In genomic region chr22:29187831-29188230, GRCh38 we compare ENCODE assay signal across 23 cellular contexts. TPM values are rescaled to one million over a fixed set of nuclear protein-coding genes. Genes with fewer than 3 reads are reported as not detected.
"Had no signal": no experiment of that assay in that cellular context is flagged by ENCODE, and none has a peak within 500 bp of the region (broad histone marks: within the 10 kb centered on the region; RNA-seq: fewer than 3 reads in every experiment).

No MANE protein-coding gene starts in this region.

- H3K4me3 Mint-ChIP-seq: activated B cell treated with CpG ODN at 0.5 μM for 24 hours; activated naive CD8-positive, alpha-beta T cell treated with anti-CD3 and anti-CD28 coated beads, Interleukin-2, amount 50 U/mL, for 24 hours; naive B cell; stimulated activated memory B cell treated with anti-CD40 and anti-IgM and Interleukin-4, amounts not matched to agents 10 μg/mL and 1 μg/mL and 100 μg/mL, for 72 hours; T-helper 1 cell treated with Interleukin-12 subunit alpha and Interleukin-12 subunit beta and Interleukin-4 antibody, amounts not matched to agents 30 μg/mL and 1 μg/mL, for 36 hours had no signal

- H3K4me1 Mint-ChIP-seq: activated B cell treated with CpG ODN at 0.5 μM for 24 hours; activated naive CD8-positive, alpha-beta T cell treated with anti-CD3 and anti-CD28 coated beads, Interleukin-2, amount 50 U/mL, for 24 hours; naive B cell; stimulated activated memory B cell treated with anti-CD40 and anti-IgM and Interleukin-4, amounts not matched to agents 10 μg/mL and 1 μg/mL and 100 μg/mL, for 72 hours had no signal

- H3K9me3 ChIP-seq: body of pancreas, gastrocnemius medialis, right lobe of liver, stomach, suprapubic skin, tibial nerve had no signal

- H3K27ac ChIP-seq: body of pancreas, cardiac muscle cell, gastrocnemius medialis, right lobe of liver, stomach, suprapubic skin, tibial nerve had no signal

- H3K27me3 ChIP-seq: body of pancreas, cardiac muscle cell, gastrocnemius medialis, right lobe of liver, stomach, suprapubic skin, tibial nerve had no signal

- H3K36me3 ChIP-seq: cardiac muscle cell, gastrocnemius medialis, right lobe of liver, stomach, suprapubic skin, tibial nerve had no signal

- H3K9me3 Mint-ChIP-seq: activated B cell treated with CpG ODN at 0.5 μM for 24 hours; activated naive CD8-positive, alpha-beta T cell treated with anti-CD3 and anti-CD28 coated beads, Interleukin-2, amount 50 U/mL, for 24 hours; stimulated activated memory B cell treated with anti-CD40 and anti-IgM and Interleukin-4, amounts not matched to agents 10 μg/mL and 1 μg/mL and 100 μg/mL, for 72 hours; T-helper 1 cell treated with Interleukin-12 subunit alpha and Interleukin-12 subunit beta and Interleukin-4 antibody, amounts not matched to agents 30 μg/mL and 1 μg/mL, for 36 hours had no signal

- H3K36me3 Mint-ChIP-seq: naive B cell; stimulated activated memory B cell treated with anti-CD40 and anti-IgM and Interleukin-4, amounts not matched to agents 10 μg/mL and 1 μg/mL and 100 μg/mL, for 72 hours had no signal

- DNase-seq: activated B cell treated with CpG ODN at 0.5 μM for 24 hours; activated CD4-positive, alpha-beta T cell treated with anti-CD3 and anti-CD28 coated beads for 4 hours; activated CD4-positive, alpha-beta T cell treated with anti-CD3 and anti-CD28 coated beads, Interleukin-2, amount 50 U/mL, for 48 hours; activated gamma-delta T cell; activated naive CD4-positive, alpha-beta T cell treated with anti-CD3 and anti-CD28 coated beads, Interleukin-2, amount 50 U/mL, for 16 hours; activated naive CD8-positive, alpha-beta T cell treated with anti-CD3 and anti-CD28 coated beads, Interleukin-2, amount 50 U/mL, for 24 hours; activated T-cell treated with anti-CD3 and anti-CD28 coated beads for 4 hours; body of pancreas; effector memory CD4-positive, alpha-beta T cell; gastrocnemius medialis; naive B cell; small intestine; stimulated activated CD4-positive, alpha-beta T cell treated with anti-CD3 and anti-CD28 coated beads, Interleukin-2, amount 100 ng/mL, for 24 hours; stomach had no signal

- H3K27ac Mint-ChIP-seq: activated B cell treated with CpG ODN at 0.5 μM for 24 hours; activated naive CD8-positive, alpha-beta T cell treated with anti-CD3 and anti-CD28 coated beads, Interleukin-2, amount 50 U/mL, for 24 hours; stimulated activated memory B cell treated with anti-CD40 and anti-IgM and Interleukin-4, amounts not matched to agents 10 μg/mL and 1 μg/mL and 100 μg/mL, for 72 hours; T-helper 1 cell treated with Interleukin-12 subunit alpha and Interleukin-12 subunit beta and Interleukin-4 antibody, amounts not matched to agents 30 μg/mL and 1 μg/mL, for 36 hours had no signal

- ATAC-seq: activated naive CD8-positive, alpha-beta T cell treated with anti-CD3 and anti-CD28 coated beads, Interleukin-2, amount 50 U/mL, for 24 hours; body of pancreas; esophagus mucosa; gastrocnemius medialis; left lobe of liver; right lobe of liver; stimulated activated memory B cell treated with anti-CD40 and anti-IgM and Interleukin-4, amounts not matched to agents 10 μg/mL and 1 μg/mL and 100 μg/mL, for 72 hours had no signal

- H3K4me3 ChIP-seq: body of pancreas, cardiac muscle cell, gastrocnemius medialis, lung, right lobe of liver, stomach, suprapubic skin, tibial nerve had no signal

- H3K4me1 ChIP-seq: body of pancreas, gastrocnemius medialis, right lobe of liver, stomach, tibial nerve had no signal

RNA-seq across cellular contexts. Expression of gene EMID1, which starts 17.9 kb away (rescaled TPM):
- total RNA-seq: activated B cell treated with CpG ODN at 0.5 μM for 24 hours had no signal
